Comparison of ENCODE assay signal across 1 cellular context in genomic region chr3:197298858-197299854, GRCh38.
TF ChIP-seq lines count a peak whose summit lies in the region.

No MANE protein-coding gene starts in this region.

TF ChIP-seq in K562, 482 proteins besides CTCF, POLR2A, EP300 and RAD21 (continued from another document and continues in another):
- no peak for TF ChIP-seq HINFP (tag; conservative IDR thresholded peaks at IDR 0.05; ENCODE audit: low read depth)
- TF ChIP-seq GATA2 (CRISPR knock-in tag; IDR thresholded peaks at IDR 0.05): no peak
- peak; percentile 87 for TF ChIP-seq PKNOX1 (IDR thresholded peaks at IDR 0.05)
- no peak for TF ChIP-seq TAF9B (IDR thresholded peaks at IDR 0.05; ENCODE audit: partially characterized antibody)
- no peak for TF ChIP-seq SNRNP70 (optimal IDR thresholded peaks at IDR 0.05; ENCODE audit: low read depth, low read length)
- TF ChIP-seq PBX2 (CRISPR knock-in tag; IDR thresholded peaks at IDR 0.05; ENCODE audit: low read depth): no peak
- peak; percentile 32 for TF ChIP-seq PBX2 (tag; conservative IDR thresholded peaks at IDR 0.05; ENCODE audit: low read depth)
- peak; percentile 60 for TF ChIP-seq RBFOX2 (IDR thresholded peaks at IDR 0.05; ENCODE audit: low read depth, low read length)
- no peak for TF ChIP-seq CLOCK (CRISPR knock-in tag; IDR thresholded peaks at IDR 0.05; ENCODE audit: borderline replicate concordance)
- TF ChIP-seq HLTF (IDR thresholded peaks at IDR 0.05): no peak
- peak; percentile 57 for TF ChIP-seq ZBTB40 (IDR thresholded peaks at IDR 0.05)
- no peak for TF ChIP-seq ZBTB40 (CRISPR knock-in tag; IDR thresholded peaks at IDR 0.05)
- TF ChIP-seq ZFP91 (CRISPR knock-in tag; IDR thresholded peaks at IDR 0.05): peak; percentile 95
- 0 out of 2 replicates have a peak, but pooled peaks have one; percentile 65 for TF ChIP-seq ZNF395 (CRISPR knock-in tag; IDR thresholded peaks at IDR 0.05)
- no peak for TF ChIP-seq CUX1 (CRISPR knock-in tag; IDR thresholded peaks at IDR 0.05)
- peak; percentile 13 for TF ChIP-seq TBP (optimal IDR thresholded peaks at IDR 0.05; ENCODE audit: low read depth, low read length)
- TF ChIP-seq SIX5 (IDR thresholded peaks at IDR 0.05; ENCODE audit: borderline replicate concordance in 1 of 2, insufficient read depth in 1 of 2, low read depth in 1 of 2, low read length in 2 of 2): no peak
- 0 out of 2 replicates have a peak, but pooled peaks have one; percentile 22 for TF ChIP-seq ATF7 (IDR thresholded peaks at IDR 0.05)
- peak; percentile 49 for TF ChIP-seq RBBP5 (IDR thresholded peaks at IDR 0.05; ENCODE audit: borderline replicate concordance, insufficient read depth, low read length, poor library complexity, severe bottlenecking)
- TF ChIP-seq MTA2 (IDR thresholded peaks at IDR 0.05; ENCODE audit: low read depth): no peak
- TF ChIP-seq E2F6 (IDR thresholded peaks at IDR 0.05; ENCODE audit: borderline replicate concordance in 1 of 2, extremely low read depth in 1 of 2, insufficient read depth in 1 of 2, insufficient read length in 1 of 2, low read depth in 1 of 2, low read length in 1 of 2, poor library complexity in 1 of 2, severe bottlenecking in 1 of 2): no peak
- TF ChIP-seq GATAD2A (IDR thresholded peaks at IDR 0.05): no peak
- TF ChIP-seq CHD4 (IDR thresholded peaks at IDR 0.05; ENCODE audit: insufficient read depth, insufficient replicate concordance, low read depth, low read length, poor library complexity, severe bottlenecking): peak; percentile 25
